ENCODE assay signal across 10 cellular contexts in the genomic region with DNA sequence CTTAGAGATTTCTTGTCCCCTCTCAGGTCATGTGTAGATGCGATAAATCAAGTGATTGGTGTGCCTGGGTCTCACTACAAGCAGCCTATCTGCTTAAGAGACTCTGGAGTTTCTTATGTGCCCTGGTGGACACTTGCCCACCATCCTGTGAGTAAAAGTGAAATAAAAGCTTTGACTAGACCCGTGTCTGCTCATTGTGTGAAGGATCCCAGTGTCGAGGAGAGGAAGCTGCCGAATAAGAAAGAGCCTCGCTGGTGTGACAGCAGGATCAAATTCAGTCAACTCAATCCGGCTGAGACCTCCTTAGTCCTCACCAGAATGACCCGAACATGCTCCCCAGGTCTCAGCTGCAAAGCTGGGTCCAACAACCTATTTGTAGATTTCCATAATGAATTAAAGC. TPM values are rescaled to one million over a fixed set of nuclear protein-coding genes. Genes with fewer than 3 reads are reported as not detected.
A peak's percentile ranks its signal among the peaks of the same experiment; 100 is the strongest.
DNase-seq lines count a peak whose midpoint lies in the region; ATAC-seq and TF ChIP-seq lines count a peak whose summit lies in the region.
"Had no signal": no experiment of that assay in that cellular context is flagged by ENCODE, and none has a peak within 500 bp of the region (broad histone marks: within the 10 kb centered on the region; RNA-seq: fewer than 3 reads in every experiment).

No MANE protein-coding gene starts in this region.

- peak; percentile 30 for ATAC-seq in GM18868 (IDR thresholded peaks at IDR 0.05; ENCODE audit: unreplicated experiment)
- ATAC-seq in HG02798 (IDR thresholded peaks at IDR 0.05; ENCODE audit: poor library complexity, unreplicated experiment): peak; percentile 19
- no peak for ATAC-seq in GM18517 (IDR thresholded peaks at IDR 0.05; ENCODE audit: unreplicated experiment)
- no peak for ATAC-seq in left cardiac atrium

- no peaks in the 10 kb centered on the region for H3K4me1 ChIP-seq in neural progenitor cell

- TF ChIP-seq CTCF in neural progenitor cell (IDR thresholded peaks at IDR 0.05): no peak

- H4K20me1 ChIP-seq in neural progenitor cell (ENCODE audit: low read depth): no peaks in the 10 kb centered on the region

- no peaks in the 10 kb centered on the region for H3K79me2 ChIP-seq in neural progenitor cell (ENCODE audit: low read depth)

- no peak overlapping the region for H3K4me2 ChIP-seq in neural progenitor cell

- H3K27me3 ChIP-seq in neural progenitor cell: no peaks in the 10 kb centered on the region
- H3K27me3 ChIP-seq: tibial nerve had no signal

- peak; percentile 47 to 61 for DNase-seq in activated CD4-positive, alpha-beta T cell treated with anti-CD3 and anti-CD28 coated beads, Interleukin-2, amount 50 U/mL, for 48 hours
- DNase-seq in neural progenitor cell (ENCODE audit: low spot score) (no peak), NCI-H345 (lab: John Stamatoyannopoulos, UW) (no peak), left cardiac atrium (no peak)
- DNase-seq: DMS79, NCI-H1436 had no signal

- intact Hi-C loops in left cardiac atrium (cut with DNase I): no loop called here

- peaks cover 5% of the 10 kb centered on the region for H3K9me3 Mint-ChIP-seq in neural progenitor cell

- no peak overlapping the region for H3K4me3 Mint-ChIP-seq in neural progenitor cell

- H3K27ac ChIP-seq in neural progenitor cell: no peak overlapping the region
- H3K27ac ChIP-seq: tibial nerve had no signal

- no peaks in the 10 kb centered on the region for H3F3A ChIP-seq in neural progenitor cell (ENCODE audit: low read depth)

- peaks cover 3% of the 10 kb centered on the region for H3K4me1 Mint-ChIP-seq in neural progenitor cell

- H3K9me3 ChIP-seq in neural progenitor cell (ENCODE audit: low read depth): no peaks in the 10 kb centered on the region

- no peak overlapping the region for H3K27ac Mint-ChIP-seq in neural progenitor cell

- H3K9ac ChIP-seq in neural progenitor cell: no peak overlapping the region

- H3K27me3 Mint-ChIP-seq in neural progenitor cell (ENCODE audit: insufficient read depth, low read depth): peaks cover 2% of the 10 kb centered on the region

- no peaks in the 10 kb centered on the region for H3K36me3 ChIP-seq in neural progenitor cell
- H3K36me3 ChIP-seq: tibial nerve had no signal

- H3K36me3 Mint-ChIP-seq in neural progenitor cell: no peaks in the 10 kb centered on the region

- no peak overlapping the region for H3K4me3 ChIP-seq in neural progenitor cell
- H3K4me3 ChIP-seq: tibial nerve had no signal

- H2AFZ ChIP-seq in neural progenitor cell (replicated peaks): peak overlapping the region; percentile 54

RNA-seq across cellular contexts. Expression of a gene that starts 14.8 kb away (rescaled TPM):
- total RNA-seq in neural progenitor cell (ENCODE audit: low replicate concordance) (0.71 and 1.5 TPM in 2 replicates), left cardiac atrium (1 to 10 TPM; 1.4 to 3.5 TPM)

Comparison
In these comparisons a context has a peak if more than half of its experiments do, and no peak if none do; other contexts are left out.
1. ATAC-seq: peak in GM18868 (single experiment) and HG02798 (single experiment); none in GM18517 (single experiment) and left cardiac atrium (0 of 2).
2. DNase-seq: peak in activated CD4-positive, alpha-beta T cell treated with anti-CD3 and anti-CD28 coated beads, Interleukin-2, amount 50 U/mL, for 48 hours (2 of 2); none in neural progenitor cell (single experiment), NCI-H345 (single experiment) and left cardiac atrium (single experiment).